1 cellular context compared by ENCODE assay signal in genomic region chr5:135887447-135887864, GRCh38.
TF ChIP-seq lines count a peak whose summit lies in the region.

No MANE protein-coding gene starts in this region.

TF ChIP-seq in HepG2, 621 proteins besides CTCF, POLR2A, EP300 and RAD21 (continued from another document):
- TF ChIP-seq SP5 (CRISPR knock-in tag; IDR thresholded peaks at IDR 0.05; ENCODE audit: borderline replicate concordance, low read depth): no peak
- peak; percentile 55; the same call in 1 of the 2 replicates for TF ChIP-seq KDM2A (CRISPR knock-in tag; IDR thresholded peaks at IDR 0.05; ENCODE audit: borderline replicate concordance, low read depth)
- no peak for TF ChIP-seq ZNF619 (CRISPR knock-in tag; IDR thresholded peaks at IDR 0.05)
- TF ChIP-seq, protein P1, sequence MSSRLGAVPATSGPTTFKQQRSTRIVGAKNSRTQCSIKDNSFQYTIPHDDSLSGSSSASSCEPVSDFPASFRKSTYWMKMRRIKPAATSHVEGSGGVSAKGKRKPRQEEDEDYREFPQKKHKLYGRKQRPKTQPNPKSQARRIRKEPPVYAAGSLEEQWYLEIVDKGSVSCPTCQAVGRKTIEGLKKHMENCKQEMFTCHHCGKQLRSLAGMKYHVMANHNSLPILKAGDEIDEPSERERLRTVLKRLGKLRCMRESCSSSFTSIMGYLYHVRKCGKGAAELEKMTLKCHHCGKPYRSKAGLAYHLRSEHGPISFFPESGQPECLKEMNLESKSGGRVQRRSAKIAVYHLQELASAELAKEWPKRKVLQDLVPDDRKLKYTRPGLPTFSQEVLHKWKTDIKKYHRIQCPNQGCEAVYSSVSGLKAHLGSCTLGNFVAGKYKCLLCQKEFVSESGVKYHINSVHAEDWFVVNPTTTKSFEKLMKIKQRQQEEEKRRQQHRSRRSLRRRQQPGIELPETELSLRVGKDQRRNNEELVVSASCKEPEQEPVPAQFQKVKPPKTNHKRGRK (CRISPR knock-in tag; IDR thresholded peaks at IDR 0.05): 0 out of 2 replicates have a peak, but pooled peaks have one; percentile 62
- no peak for TF ChIP-seq ZNF672 (CRISPR knock-in tag; IDR thresholded peaks at IDR 0.05)
- TF ChIP-seq MXD4 (CRISPR knock-in tag; IDR thresholded peaks at IDR 0.05): no peak
- TF ChIP-seq SMYD3 (CRISPR knock-in tag; IDR thresholded peaks at IDR 0.05): no peak
- TF ChIP-seq SMAD9 (CRISPR knock-in tag; IDR thresholded peaks at IDR 0.05): no peak
- TF ChIP-seq, protein P2, sequence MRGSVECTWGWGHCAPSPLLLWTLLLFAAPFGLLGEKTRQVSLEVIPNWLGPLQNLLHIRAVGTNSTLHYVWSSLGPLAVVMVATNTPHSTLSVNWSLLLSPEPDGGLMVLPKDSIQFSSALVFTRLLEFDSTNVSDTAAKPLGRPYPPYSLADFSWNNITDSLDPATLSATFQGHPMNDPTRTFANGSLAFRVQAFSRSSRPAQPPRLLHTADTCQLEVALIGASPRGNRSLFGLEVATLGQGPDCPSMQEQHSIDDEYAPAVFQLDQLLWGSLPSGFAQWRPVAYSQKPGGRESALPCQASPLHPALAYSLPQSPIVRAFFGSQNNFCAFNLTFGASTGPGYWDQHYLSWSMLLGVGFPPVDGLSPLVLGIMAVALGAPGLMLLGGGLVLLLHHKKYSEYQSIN (CRISPR knock-in tag; IDR thresholded peaks at IDR 0.05; ENCODE audit: borderline replicate concordance): no peak
- TF ChIP-seq MAFG (CRISPR knock-in tag; IDR thresholded peaks at IDR 0.05): no peak
- TF ChIP-seq CEBPB (IDR thresholded peaks at IDR 0.05; ENCODE audit: borderline replicate concordance, low read depth, low read length): no peak
- TF ChIP-seq LRRFIP1 (CRISPR knock-in tag; conservative IDR thresholded peaks at IDR 0.05): no peak
- TF ChIP-seq MXI1 (IDR thresholded peaks at IDR 0.05; ENCODE audit: borderline replicate concordance, low read depth, low read length): 0 out of 3 replicates have a peak, but pooled peaks have one; percentile 20
- TF ChIP-seq ZNF816 (CRISPR knock-in tag; IDR thresholded peaks at IDR 0.05; ENCODE audit: borderline replicate concordance): no peak
- 0 out of 2 replicates have a peak, but pooled peaks have one; percentile 10 for TF ChIP-seq BHLHE40 (IDR thresholded peaks at IDR 0.05; ENCODE audit: low read length)
- no peak for TF ChIP-seq DNMT3B (CRISPR knock-in tag; conservative IDR thresholded peaks at IDR 0.05)
- TF ChIP-seq CENPT (CRISPR knock-in tag; IDR thresholded peaks at IDR 0.05; ENCODE audit: low read depth): no peak
- 0 out of 2 replicates have a peak, but pooled peaks have one; percentile 31 for TF ChIP-seq NFKB2 (CRISPR knock-in tag; IDR thresholded peaks at IDR 0.05; ENCODE audit: borderline replicate concordance)
- TF ChIP-seq, protein P3, sequence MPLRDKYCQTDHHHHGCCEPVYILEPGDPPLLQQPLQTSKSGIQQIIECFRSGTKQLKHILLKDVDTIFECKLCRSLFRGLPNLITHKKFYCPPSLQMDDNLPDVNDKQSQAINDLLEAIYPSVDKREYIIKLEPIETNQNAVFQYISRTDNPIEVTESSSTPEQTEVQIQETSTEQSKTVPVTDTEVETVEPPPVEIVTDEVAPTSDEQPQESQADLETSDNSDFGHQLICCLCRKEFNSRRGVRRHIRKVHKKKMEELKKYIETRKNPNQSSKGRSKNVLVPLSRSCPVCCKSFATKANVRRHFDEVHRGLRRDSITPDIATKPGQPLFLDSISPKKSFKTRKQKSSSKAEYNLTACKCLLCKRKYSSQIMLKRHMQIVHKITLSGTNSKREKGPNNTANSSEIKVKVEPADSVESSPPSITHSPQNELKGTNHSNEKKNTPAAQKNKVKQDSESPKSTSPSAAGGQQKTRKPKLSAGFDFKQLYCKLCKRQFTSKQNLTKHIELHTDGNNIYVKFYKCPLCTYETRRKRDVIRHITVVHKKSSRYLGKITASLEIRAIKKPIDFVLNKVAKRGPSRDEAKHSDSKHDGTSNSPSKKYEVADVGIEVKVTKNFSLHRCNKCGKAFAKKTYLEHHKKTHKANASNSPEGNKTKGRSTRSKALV (CRISPR knock-in tag; IDR thresholded peaks at IDR 0.05): 0 out of 2 replicates have a peak, but pooled peaks have one; percentile 36
- TF ChIP-seq POGK (CRISPR knock-in tag; conservative IDR thresholded peaks at IDR 0.05): no peak
- TF ChIP-seq ZFP37 (CRISPR knock-in tag; IDR thresholded peaks at IDR 0.05; ENCODE audit: borderline replicate concordance): no peak
- TF ChIP-seq NFIC (IDR thresholded peaks at IDR 0.05; ENCODE audit: low read length): no peak
- TF ChIP-seq ZFX (CRISPR knock-in tag; IDR thresholded peaks at IDR 0.05; ENCODE audit: low read depth): peak; percentile 36; the same call in 1 of the 2 replicates
- no peak for TF ChIP-seq ZFP36L1 (CRISPR knock-in tag; IDR thresholded peaks at IDR 0.05)
- peak; percentile 4 for TF ChIP-seq ZFP36 (IDR thresholded peaks at IDR 0.05; ENCODE audit: borderline replicate concordance, low read depth, low read length, partially characterized antibody)
- TF ChIP-seq EZH2 (conservative IDR thresholded peaks at IDR 0.05; ENCODE audit: low read depth, low read length): no peak
- 0 out of 2 replicates have a peak, but pooled peaks have one; percentile 33 for TF ChIP-seq FOXO1 (CRISPR knock-in tag; IDR thresholded peaks at IDR 0.05)
- TF ChIP-seq ZMAT5 (CRISPR knock-in tag; IDR thresholded peaks at IDR 0.05; ENCODE audit: borderline replicate concordance, low read depth): no peak
- TF ChIP-seq HMGXB4 (CRISPR knock-in tag; IDR thresholded peaks at IDR 0.05; ENCODE audit: borderline replicate concordance in 1 of 2, low read depth in 1 of 2): peak; percentile 54 to 56; a peak in 2 of 4 replicates
- 0 out of 2 replicates have a peak, but pooled peaks have one; percentile 20 for TF ChIP-seq PPARG (CRISPR knock-in tag; conservative IDR thresholded peaks at IDR 0.05)
- TF ChIP-seq SKI (IDR thresholded peaks at IDR 0.05; ENCODE audit: partially characterized antibody): no peak
- no peak for TF ChIP-seq SNAPC2 (CRISPR knock-in tag; IDR thresholded peaks at IDR 0.05)
- no peak for TF ChIP-seq ZNF768 (CRISPR knock-in tag; IDR thresholded peaks at IDR 0.05)
